ENCODE assay signal across 9 cellular contexts in the genomic region with DNA sequence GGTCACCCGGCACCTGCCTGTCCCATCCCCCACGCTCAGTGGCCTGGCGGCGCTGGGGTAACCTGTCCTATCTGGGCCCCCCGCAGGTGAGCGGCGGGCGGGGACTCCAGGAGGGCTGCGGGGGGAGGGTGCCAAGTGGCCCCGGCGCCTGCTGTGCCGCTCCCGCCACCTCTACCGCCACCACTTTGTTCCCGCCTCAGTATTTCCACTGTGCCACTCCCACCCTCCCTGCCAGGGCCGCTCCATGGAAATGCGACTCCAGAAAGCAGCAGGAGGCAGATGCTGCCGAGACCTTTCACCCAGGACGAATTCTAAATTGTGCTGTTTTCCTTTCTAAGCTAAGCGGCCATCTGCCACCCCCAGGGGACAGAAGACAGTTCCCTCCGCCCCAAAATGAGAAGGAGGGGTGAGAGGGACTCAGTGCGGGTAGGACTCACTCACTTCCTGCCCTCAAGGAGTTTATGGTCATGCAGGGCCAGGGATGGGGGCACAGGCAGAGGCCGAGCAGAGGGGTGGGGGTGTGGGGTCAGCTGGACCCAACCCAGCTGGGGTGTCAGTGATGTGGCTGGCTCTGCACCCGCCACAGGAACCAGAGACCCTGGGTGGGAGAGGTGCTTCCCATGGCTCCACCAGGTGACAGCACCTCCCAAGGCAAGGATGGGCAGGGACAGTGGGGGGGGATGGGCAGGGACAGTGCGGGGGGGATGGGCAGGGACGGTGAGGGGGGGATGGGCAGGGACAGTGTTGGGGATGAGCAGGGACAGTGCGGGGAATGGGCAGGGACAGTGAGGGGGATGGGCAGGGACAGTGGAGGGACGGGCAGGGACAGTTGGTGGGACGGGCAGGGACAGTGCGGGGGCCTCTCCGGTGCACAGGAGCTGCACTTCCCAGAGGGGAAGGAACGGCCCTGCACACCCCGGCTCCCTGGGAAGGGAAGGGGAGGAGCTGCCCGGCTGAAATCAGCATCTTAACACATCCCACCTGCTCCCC. TPM values are rescaled to one million over a fixed set of nuclear protein-coding genes. Genes with fewer than 3 reads are reported as not detected.
DNase-seq lines count a peak whose midpoint lies in the region; ATAC-seq and TF ChIP-seq lines count a peak whose summit lies in the region.
"Had no signal": no experiment of that assay in that cellular context is flagged by ENCODE, and none has a peak within 500 bp of the region (broad histone marks: within the 10 kb centered on the region; RNA-seq: fewer than 3 reads in every experiment).

No MANE protein-coding gene starts in this region.

- peaks cover 0 to 18% (median 3%) of the 10 kb centered on the region in 9 donors for H3K36me3 ChIP-seq in heart right ventricle
- H3K36me3 ChIP-seq in Peyer's patch, result no peaks in the 10 kb centered on the region
- no peaks in the 10 kb centered on the region for H3K36me3 ChIP-seq in uterus

- TF ChIP-seq POLR2A in Peyer's patch (IDR thresholded peaks at IDR 0.05) (no peak), uterus (IDR thresholded peaks at IDR 0.05) (no peak)

- TF ChIP-seq CTCF in heart right ventricle (IDR thresholded peaks at IDR 0.05) (peak in 1 of 9 donors; percentile 3), Peyer's patch (IDR thresholded peaks at IDR 0.05) (peak in 1 of 6 experiments; percentile 19), uterus (IDR thresholded peaks at IDR 0.05) (no peak)

- H3K27ac ChIP-seq in heart right ventricle (peak overlapping the region in 9 of 10 donors; percentile 66 to 88 (median 80)), Peyer's patch (peak overlapping the region; percentile 49 to 96 (median 75)), uterus (peak overlapping the region; percentile 47 to 53)
- H3K27ac ChIP-seq: KMS-11 had no signal

- H3K9me3 ChIP-seq in heart right ventricle, result no peaks in the 10 kb centered on the region
- H3K9me3 ChIP-seq in Peyer's patch, result no peaks in the 10 kb centered on the region
- H3K9me3 ChIP-seq in uterus, result no peaks in the 10 kb centered on the region

- intact Hi-C loops in heart right ventricle (cut with DNase I), result loop anchor here in 1 of 10 donors (5.0 kb wide), 1 partner anchor 41 kb away; no protein-coding TSS in a partner anchor
- intact Hi-C loops in left cardiac atrium (cut with DNase I), result no loop called here
- intact Hi-C loops in uterus (cut with DNase I; ENCODE audit: low total_unique reads), result no loop called here

- H3K27me3 ChIP-seq in heart right ventricle (peaks cover 0 to 5% (median 0%) of the 10 kb centered on the region in 7 donors), Peyer's patch (no peaks in the 10 kb centered on the region), uterus (no peaks in the 10 kb centered on the region)

- H3K4me1 ChIP-seq in heart right ventricle (peaks cover 47 to 98% (median 82%) of the 10 kb centered on the region in 9 donors), Peyer's patch (peaks cover 23 to 92% (median 42%) of the 10 kb centered on the region in 4 donors), uterus (peaks cover 0 to 43% of the 10 kb centered on the region in 2 donors)

- peak in 1 of 8 donors; percentile 1 for ATAC-seq in heart right ventricle
- ATAC-seq in left cardiac atrium, result no peak
- no peak for ATAC-seq in HG03097 (IDR thresholded peaks at IDR 0.05; ENCODE audit: low FRiP score, unreplicated experiment)
- ATAC-seq in HG02642 (IDR thresholded peaks at IDR 0.05; ENCODE audit: poor library complexity, unreplicated experiment), result no peak
- ATAC-seq in HG03521 (IDR thresholded peaks at IDR 0.05; ENCODE audit: unreplicated experiment), result no peak

- DNase-seq in heart right ventricle (no peak), left cardiac atrium (no peak), Peyer's patch (peak in 1 of 3 donors; percentile 81), iPS-NIHi11 (ENCODE audit: low spot score) (peak; percentile 67), uterus (no peak)

- WGBS in heart right ventricle, 2 donors, result 65 to 67% methylated on average over 28 to 34 of the region's 34 CpGs

- H3K4me3 ChIP-seq in heart right ventricle (peak overlapping the region in 3 of 10 donors; percentile 2 to 7 (median 4)), Peyer's patch (peak overlapping the region in 2 of 4 donors; percentile 2 to 27), uterus (no peak overlapping the region)

RNA-seq across cellular contexts. Expression of gene NOTCH1, which starts 17.8 kb away (rescaled TPM):
- 10 to 100 TPM; 12.0 to 27.0 (median 21.8) TPM for total RNA-seq in heart right ventricle
- 10 to 100 TPM in 1 of 2 donors, 1 to 10 TPM in 1; 7.3 to 14.5 TPM for polyA plus RNA-seq in heart right ventricle
- 10 to 100 TPM; 22.7 to 36.0 TPM for total RNA-seq in left cardiac atrium
- 10 to 100 TPM; 38.2 to 95.7 (median 53.8) TPM for total RNA-seq in Peyer's patch
- 100 to 1,000 TPM in 1 of 4 donors, 10 to 100 TPM in 3; 19.7 to 109 (median 35.6) TPM for total RNA-seq in uterus

RNA-seq across cellular contexts. Expression of gene SEC16A, which starts 45.2 kb away (rescaled TPM):
- total RNA-seq in heart right ventricle, result 10 to 100 TPM; 21.9 to 35.9 (median 28.6) TPM
- polyA plus RNA-seq in heart right ventricle, result 10 to 100 TPM; 24.4 to 35.6 TPM
- total RNA-seq in left cardiac atrium, result 10 to 100 TPM; 27.4 to 40.8 TPM
- 10 to 100 TPM; 63.5 to 80.8 (median 74.6) TPM for total RNA-seq in Peyer's patch
- total RNA-seq in uterus, result 10 to 100 TPM; 18.8 to 73.2 (median 35.1) TPM
